In the genomic region with DNA sequence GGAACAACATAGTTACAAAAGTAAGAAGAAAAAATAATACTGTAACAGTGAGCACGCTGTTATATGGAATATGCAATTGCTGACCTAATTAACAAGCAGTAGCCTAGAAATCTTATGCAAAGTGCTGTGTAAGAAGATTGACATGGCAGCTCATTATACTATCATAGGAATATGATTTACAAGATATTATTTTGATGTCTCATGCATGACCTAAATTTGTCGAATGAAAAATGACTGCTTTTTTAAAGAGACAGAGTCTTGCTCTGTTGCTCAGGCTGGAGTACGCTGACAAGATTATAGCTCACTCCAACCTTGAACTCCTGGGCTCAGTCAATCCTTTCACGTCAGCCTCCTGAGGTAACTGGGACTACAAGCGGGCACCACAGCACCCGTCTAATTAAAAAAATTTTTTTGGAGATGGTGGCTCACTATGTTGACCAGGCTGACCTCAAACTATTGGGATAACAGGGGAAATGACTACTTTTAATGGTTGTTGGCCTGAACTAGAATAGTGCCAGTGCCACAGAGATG, we compare ENCODE assay signal across 15 cellular contexts.
"Had no signal": no experiment of that assay in that cellular context is flagged by ENCODE, and none has a peak within 500 bp of the region (broad histone marks: within the 10 kb centered on the region; RNA-seq: fewer than 3 reads in every experiment).

No MANE protein-coding gene starts in this region.

- ATAC-seq: activated CD8-positive, alpha-beta T cell treated with anti-CD3 and anti-CD28 coated beads, Interleukin-2, amount 10 ng/mL, durations not matched to agents 7 days and 5 days; gastroesophageal sphincter; left lobe of liver; pancreas had no signal

- H3K4me3 Mint-ChIP-seq: activated CD8-positive, alpha-beta T cell treated with anti-CD3 and anti-CD28 coated beads, Interleukin-2, amount 10 ng/mL, durations not matched to agents 7 days and 5 days; activated T-helper 1 cell treated with anti-CD3 and anti-CD28 coated beads, Interleukin-12 subunit alpha, Interleukin-12 subunit beta, Interleukin-2, Interleukin-4 antibody, amounts not matched to agents 30 ng/mL and 10 ng/mL and 1 ng/mL, durations not matched to agents 14 hours and 24 hours and 36 hours had no signal

- DNase-seq: activated CD4-positive, alpha-beta T cell treated with anti-CD3 and anti-CD28 coated beads for 4 hours; activated CD8-positive, alpha-beta memory T cell treated with anti-CD3 and anti-CD28 coated beads, Interleukin-2, amount 50 U/mL, for 48 hours; activated CD8-positive, alpha-beta T cell treated with anti-CD3 and anti-CD28 coated beads, Interleukin-2, amount 10 ng/mL, durations not matched to agents 7 days and 5 days; dorsolateral prefrontal cortex; islet precursor cell; midbrain; pancreas; stimulated activated CD4-positive, alpha-beta T cell treated with anti-CD3 and anti-CD28 coated beads, Interleukin-2, amount 100 ng/mL, for 48 hours; stimulated activated naive CD4-positive, alpha-beta T cell; T-helper 2 cell; upper lobe of left lung had no signal

- H3K9me3 Mint-ChIP-seq: activated T-helper 1 cell treated with anti-CD3 and anti-CD28 coated beads, Interleukin-12 subunit alpha, Interleukin-12 subunit beta, Interleukin-2, Interleukin-4 antibody, amounts not matched to agents 30 ng/mL and 10 ng/mL and 1 ng/mL, durations not matched to agents 14 hours and 24 hours and 36 hours had no signal

- H3K27me3 ChIP-seq: dorsolateral prefrontal cortex, gastroesophageal sphincter, pancreas, suprapubic skin, upper lobe of left lung had no signal

- H3K9me3 ChIP-seq: gastroesophageal sphincter, pancreas, suprapubic skin, upper lobe of left lung had no signal

- H3K27ac ChIP-seq: dorsolateral prefrontal cortex, gastroesophageal sphincter, pancreas, upper lobe of left lung had no signal

- H3K36me3 ChIP-seq: gastroesophageal sphincter, pancreas, suprapubic skin, upper lobe of left lung had no signal

- H3K4me3 ChIP-seq: dorsolateral prefrontal cortex, gastroesophageal sphincter, pancreas, suprapubic skin, upper lobe of left lung had no signal

- H3K27ac Mint-ChIP-seq: activated CD8-positive, alpha-beta T cell treated with anti-CD3 and anti-CD28 coated beads, Interleukin-2, amount 10 ng/mL, durations not matched to agents 7 days and 5 days; activated T-helper 1 cell treated with anti-CD3 and anti-CD28 coated beads, Interleukin-12 subunit alpha, Interleukin-12 subunit beta, Interleukin-2, Interleukin-4 antibody, amounts not matched to agents 30 ng/mL and 10 ng/mL and 1 ng/mL, durations not matched to agents 14 hours and 24 hours and 36 hours had no signal
